Comparison of ENCODE assay signal across 8 cellular contexts in the genomic region with DNA sequence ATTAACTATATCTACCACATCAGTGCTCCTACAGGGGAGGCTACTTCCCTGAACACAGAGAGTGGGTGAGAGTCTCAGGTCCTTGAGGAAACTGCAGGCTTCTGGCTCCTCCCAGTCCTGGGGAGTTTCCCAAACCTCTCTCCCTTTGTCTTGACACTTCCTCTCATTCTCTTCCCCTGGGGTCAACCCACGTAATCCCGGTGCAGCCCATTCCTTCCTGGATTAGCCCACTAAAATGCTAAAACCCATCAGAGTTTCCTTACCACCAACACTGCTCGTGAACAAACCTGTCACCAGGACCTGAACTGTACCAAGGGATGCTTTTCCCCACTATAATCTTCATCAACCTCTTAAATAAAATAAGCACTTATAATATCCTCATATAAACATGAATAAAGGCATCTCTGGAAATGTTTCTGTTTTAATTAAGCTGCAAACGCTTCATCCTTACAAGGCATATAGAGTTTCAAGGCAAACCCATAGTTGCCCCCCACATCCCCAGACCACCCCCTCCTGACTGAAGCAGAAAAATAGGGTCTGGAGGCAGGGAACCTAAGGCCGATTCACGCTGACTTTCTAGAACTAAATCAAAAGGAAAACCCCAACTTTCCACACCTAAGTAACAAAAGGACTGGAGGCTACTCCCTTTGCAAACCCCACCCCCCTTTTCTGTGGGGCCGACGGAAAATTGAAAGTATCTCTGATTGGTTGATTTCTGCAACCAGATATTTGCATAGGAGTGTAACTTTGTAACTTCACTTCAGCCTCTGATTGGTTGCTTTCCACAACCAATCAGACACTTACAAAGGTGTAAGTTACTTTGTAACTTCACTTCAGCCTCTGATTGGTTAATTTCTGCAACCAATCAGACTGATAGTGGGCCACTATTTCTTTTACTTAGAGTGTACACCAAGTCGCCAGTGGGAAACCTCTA. TPM values are rescaled to one million over a fixed set of nuclear protein-coding genes. Genes with fewer than 3 reads are reported as not detected.
DNase-seq lines count a peak whose midpoint lies in the region; ATAC-seq, FAIRE-seq and TF ChIP-seq lines count a peak whose summit lies in the region.

No MANE protein-coding gene starts in this region.

- DNase-seq in Caki2 (ENCODE audit: low read depth) (peak; percentile 97), H54 (ENCODE audit: insufficient read length, low spot score) (no peak), RWPE2 (ENCODE audit: low spot score) (no peak), cerebellar cortex (ENCODE audit: low spot score) (peak; percentile 51), G401 (ENCODE audit: low spot score) (no peak)

- peak; percentile 64 for FAIRE-seq in H54 (lab: Jason Lieb, UNC)

- TF ChIP-seq POLR2A in H54 (IDR thresholded peaks at IDR 0.05; ENCODE audit: low read depth, low read length) = no peak

- H3K27ac ChIP-seq in RWPE2 (ENCODE audit: poor library complexity, severe bottlenecking) = peak overlapping the region; percentile 98
- peak overlapping the region; percentile 54 for H3K27ac ChIP-seq in muscle layer of duodenum (ENCODE audit: low read length)

- no peaks in the 10 kb centered on the region for H3K36me3 ChIP-seq in RWPE2 (ENCODE audit: low read depth)
- peaks cover 0 to 4% of the 10 kb centered on the region in 2 donors for H3K36me3 ChIP-seq in muscle layer of duodenum (ENCODE audit: control insufficient read depth in 1 of 2, insufficient read depth in 2 of 2, low read length in 2 of 2)

- no peak for TF ChIP-seq CTCF in RWPE2 (IDR thresholded peaks at IDR 0.05; ENCODE audit: poor library complexity, severe bottlenecking)

- in situ Hi-C loops in Caki2 (cut with HindIII; ENCODE audit: low pct_unique_long_range_greater_than_20kb, low sequenced_read_pairs) = no loop called here
- in situ Hi-C loops in G401 (cut with HindIII; ENCODE audit: low sequenced_read_pairs) = no loop called here

- H3K4me3 ChIP-seq in RWPE2 (ENCODE audit: severe bottlenecking) = peak overlapping the region; percentile 6
- H3K4me3 ChIP-seq in muscle layer of duodenum (ENCODE audit: low read depth in 1 of 2, low read length in 2 of 2) = no peak overlapping the region

- ATAC-seq in RWPE2 (ENCODE audit: low read depth) (peak; percentile 49), GM18517 (IDR thresholded peaks at IDR 0.05; ENCODE audit: unreplicated experiment) (no peak), GM21515 (IDR thresholded peaks at IDR 0.05; ENCODE audit: unreplicated experiment) (no peak)

- no peaks in the 10 kb centered on the region for H3K9me3 ChIP-seq in RWPE2 (ENCODE audit: severe bottlenecking)
- no peaks in the 10 kb centered on the region for H3K9me3 ChIP-seq in muscle layer of duodenum (ENCODE audit: control insufficient read depth in 1 of 2, low read length in 2 of 2)

- no peaks in the 10 kb centered on the region for H3K27me3 ChIP-seq in RWPE2 (ENCODE audit: insufficient read depth, poor library complexity, severe bottlenecking)
- no peaks in the 10 kb centered on the region for H3K27me3 ChIP-seq in muscle layer of duodenum (ENCODE audit: low read depth, low read length)

- H3K4me1 ChIP-seq in RWPE2 (ENCODE audit: insufficient read depth, poor library complexity, severe bottlenecking) = peaks cover 34% of the 10 kb centered on the region
- peaks cover 2 to 20% of the 10 kb centered on the region in 2 donors for H3K4me1 ChIP-seq in muscle layer of duodenum (ENCODE audit: control insufficient read depth in 1 of 2, insufficient read depth in 2 of 2, low read length in 2 of 2)

RNA-seq across cellular contexts. Expression of gene TMSB10, which starts 19.0 kb away (rescaled TPM):
- 11,384 and 12,769 TPM in 2 replicates for total RNA-seq in Caki2 (2014; rRNA removed; shearing (Covaris generic); ENCODE audit: low replicate concordance)
- 1,848 and 2,842 TPM in 2 replicates for total RNA-seq in G401 (2014; rRNA removed; shearing (Covaris generic))

RNA-seq across cellular contexts. Expression of gene TRABD2A, which starts 43.6 kb away (rescaled TPM):
- total RNA-seq in Caki2 (2014; rRNA removed; shearing (Covaris generic); ENCODE audit: low replicate concordance) = 0.34 and 2.6 TPM in 2 replicates
- total RNA-seq in G401 (2014; rRNA removed; shearing (Covaris generic)) = 5.5 and 9.9 TPM in 2 replicates

RNA-seq across cellular contexts. Expression of gene KCMF1, which starts 46.5 kb away (rescaled TPM):
- total RNA-seq in Caki2 (2014; rRNA removed; shearing (Covaris generic); ENCODE audit: low replicate concordance) = 42.7 and 59.6 TPM in 2 replicates
- 53.3 and 133 TPM in 2 replicates for total RNA-seq in G401 (2014; rRNA removed; shearing (Covaris generic))

Comparison
In these comparisons a context has a peak if more than half of its experiments do, and no peak if none do; other contexts are left out.
1. DNase-seq: peak in Caki2 (single experiment) and cerebellar cortex (single experiment); none in H54 (single experiment), RWPE2 (single experiment) and G401 (single experiment).